8 cellular contexts compared by ENCODE assay signal in the genomic region with DNA sequence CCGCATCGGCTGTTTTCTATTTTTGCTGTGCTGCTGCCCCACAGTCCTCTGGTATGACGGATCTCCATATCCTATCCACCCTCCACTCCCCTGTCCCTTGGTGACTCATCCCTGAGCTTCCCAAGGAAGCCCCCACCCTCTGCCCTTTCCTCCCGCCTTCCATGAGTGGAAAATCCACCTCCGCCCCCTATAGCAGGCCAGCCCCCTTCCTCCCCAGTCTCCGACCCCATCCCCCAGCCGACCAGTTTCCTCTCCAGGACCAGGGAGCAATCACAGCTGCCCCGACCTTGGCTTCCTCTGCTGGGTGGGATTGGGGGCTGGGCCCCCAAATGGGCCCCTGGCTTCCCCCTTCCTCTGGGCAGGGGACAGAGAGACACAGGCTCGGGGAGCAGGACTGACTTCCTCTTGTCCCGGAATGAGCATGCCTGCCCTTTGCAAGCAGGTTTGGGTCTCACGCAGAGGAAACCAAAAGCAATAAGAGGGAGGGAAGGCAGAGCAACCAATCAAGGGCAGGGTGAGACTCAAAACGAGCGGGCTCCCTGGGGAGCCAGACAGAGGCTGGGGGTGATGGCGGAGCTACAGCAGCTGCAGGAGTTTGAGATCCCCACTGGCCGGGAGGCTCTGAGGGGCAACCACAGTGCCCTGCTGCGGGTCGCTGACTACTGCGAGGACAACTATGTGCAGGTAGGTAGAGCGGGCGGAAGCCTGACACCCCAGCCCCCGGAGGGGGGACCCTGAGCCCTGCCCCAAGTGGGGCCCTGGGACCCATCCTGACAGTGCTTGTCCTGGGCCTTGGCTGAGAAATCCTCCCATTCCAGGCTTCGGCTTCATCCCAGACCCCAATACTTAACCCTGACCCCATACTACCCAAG. TPM values are rescaled to one million over a fixed set of nuclear protein-coding genes. Genes with fewer than 3 reads are reported as not detected.
DNase-seq lines count a peak whose midpoint lies in the region; ATAC-seq and TF ChIP-seq lines count a peak whose summit lies in the region.

A gene with protein sequence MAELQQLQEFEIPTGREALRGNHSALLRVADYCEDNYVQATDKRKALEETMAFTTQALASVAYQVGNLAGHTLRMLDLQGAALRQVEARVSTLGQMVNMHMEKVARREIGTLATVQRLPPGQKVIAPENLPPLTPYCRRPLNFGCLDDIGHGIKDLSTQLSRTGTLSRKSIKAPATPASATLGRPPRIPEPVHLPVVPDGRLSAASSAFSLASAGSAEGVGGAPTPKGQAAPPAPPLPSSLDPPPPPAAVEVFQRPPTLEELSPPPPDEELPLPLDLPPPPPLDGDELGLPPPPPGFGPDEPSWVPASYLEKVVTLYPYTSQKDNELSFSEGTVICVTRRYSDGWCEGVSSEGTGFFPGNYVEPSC (plus strand): TSS at position 550 of the 872 bp plus-strand sequence. CDS start 18 bp downstream, at position 568.
A gene (minus strand): TSS at position 417 of the 872 bp plus-strand sequence. CDS start 3,152 bp downstream, outside the sequence.

- peaks cover 1% of the 10 kb centered on the region for H3K9me3 Mint-ChIP-seq in activated naive CD8-positive, alpha-beta T cell treated with anti-CD3 and anti-CD28 coated beads for 36 hours

- H3K36me3 Mint-ChIP-seq in activated naive CD8-positive, alpha-beta T cell treated with anti-CD3 and anti-CD28 coated beads for 36 hours: peaks cover 37% of the 10 kb centered on the region

- no peaks in the 10 kb centered on the region for H3K36me3 ChIP-seq in Peyer's patch

- TF ChIP-seq CTCF in Peyer's patch (IDR thresholded peaks at IDR 0.05): no peak

- peak within 1 kb of the TSS; percentile 75 to 90 (median 86) for H3K27ac ChIP-seq in Peyer's patch

- H3K27me3 ChIP-seq in Peyer's patch: no peaks in the 10 kb centered on the region

- peak within 1 kb of the TSS; percentile 94 for H3K4me3 Mint-ChIP-seq in activated naive CD8-positive, alpha-beta T cell treated with anti-CD3 and anti-CD28 coated beads for 36 hours

- ATAC-seq in GM18505 (IDR thresholded peaks at IDR 0.05; ENCODE audit: unreplicated experiment) (peak; percentile 74), HG02678 (IDR thresholded peaks at IDR 0.05; ENCODE audit: unreplicated experiment) (peak; percentile 83)

- H3K27me3 Mint-ChIP-seq in activated naive CD8-positive, alpha-beta T cell treated with anti-CD3 and anti-CD28 coated beads for 36 hours: no peaks in the 10 kb centered on the region

- peak; percentile 98 for TF ChIP-seq POLR2A in GM18505 (IDR thresholded peaks at IDR 0.05; ENCODE audit: borderline replicate concordance, extremely low read depth, insufficient read depth, insufficient read length)
- peak; percentile 67 for TF ChIP-seq POLR2A in Peyer's patch (IDR thresholded peaks at IDR 0.05)

- peak in 2 of 3 donors; percentile 88 to 91 for DNase-seq in Peyer's patch
- peak; percentile 81 for DNase-seq in activated naive CD8-positive, alpha-beta T cell treated with anti-CD3 and anti-CD28 coated beads for 36 hours
- DNase-seq in left kidney (ENCODE audit: low read depth, low spot score): peak; percentile 61
- DNase-seq in stimulated activated CD8-positive, alpha-beta memory T cell treated with anti-CD3 and anti-CD28 coated beads, Interleukin-4, amount 100 ng/mL, for 48 hours: peak; percentile 75
- DNase-seq in SW480 (ENCODE audit: low spot score): no peak
- DNase-seq in midbrain (lab: John Stamatoyannopoulos, UW): no peak

- peaks cover 53% of the 10 kb centered on the region for H3K4me1 Mint-ChIP-seq in activated naive CD8-positive, alpha-beta T cell treated with anti-CD3 and anti-CD28 coated beads for 36 hours

- H3K4me3 ChIP-seq in Peyer's patch: peak within 1 kb of the TSS; percentile 39 to 65 (median 49)

- H3K9me3 ChIP-seq in Peyer's patch: no peaks in the 10 kb centered on the region

- peaks cover 0 to 22% (median 9%) of the 10 kb centered on the region in 4 donors for H3K4me1 ChIP-seq in Peyer's patch

- peak within 1 kb of the TSS; percentile 95 for H3K27ac Mint-ChIP-seq in activated naive CD8-positive, alpha-beta T cell treated with anti-CD3 and anti-CD28 coated beads for 36 hours

RNA-seq across cellular contexts. Expression of the first gene that starts in this region (rescaled TPM):
- 10 to 100 TPM in 2 of 4 donors, 1 to 10 TPM in 2; 4.9 to 50.3 (median 8.9) TPM for total RNA-seq in Peyer's patch
- 10 to 100 TPM; 54.9 to 55.5 TPM for total RNA-seq in activated naive CD8-positive, alpha-beta T cell treated with anti-CD3 and anti-CD28 coated beads for 36 hours

RNA-seq across cellular contexts. Expression of the second gene that starts in this region (rescaled TPM):
- total RNA-seq in Peyer's patch: 10 to 100 TPM in 1 of 4 donors, 1 to 10 TPM in 1, not detected in 2; 4.8 to 14.0 TPM
- total RNA-seq in activated naive CD8-positive, alpha-beta T cell treated with anti-CD3 and anti-CD28 coated beads for 36 hours: 10 to 100 TPM; 25.5 to 28.4 TPM

Comparison
In these comparisons a context has a peak if more than half of its experiments do, and no peak if none do; other contexts are left out.
1. DNase-seq: peak in Peyer's patch (2 of 3), activated naive CD8-positive, alpha-beta T cell treated with anti-CD3 and anti-CD28 coated beads for 36 hours (single experiment), left kidney (single experiment) and stimulated activated CD8-positive, alpha-beta memory T cell treated with anti-CD3 and anti-CD28 coated beads, Interleukin-4, amount 100 ng/mL, for 48 hours (single experiment); none in SW480 (single experiment) and midbrain (single experiment).